1 cellular context compared by ENCODE assay signal in genomic region chr2:189679224-189679623, GRCh38.
TF ChIP-seq lines count a peak whose summit lies in the region.

No MANE protein-coding gene starts in this region.

TF ChIP-seq in IMR-90, 13 proteins besides CTCF, POLR2A, EP300 and RAD21 (continued from another document):
- TF ChIP-seq RCOR1 (IDR thresholded peaks at IDR 0.05; ENCODE audit: insufficient replicate concordance, low read length) (no peak), ELK1 (IDR thresholded peaks at IDR 0.05; ENCODE audit: borderline replicate concordance, low read depth, low read length) (no peak), NFE2L2 (IDR thresholded peaks at IDR 0.05; ENCODE audit: low read depth, low read length) (no peak), SMC3 (IDR thresholded peaks at IDR 0.05; ENCODE audit: low read depth, low read length) (no peak), USF2 (IDR thresholded peaks at IDR 0.05; ENCODE audit: low read depth, low read length) (no peak)
TF ChIP-seq in IMR-90: peak in this region for 0.
